Comparison of ENCODE assay signal across 1 cellular context in genomic region chr17:43392397-43392796, GRCh38.
TF ChIP-seq lines count a peak whose summit lies in the region.

No MANE protein-coding gene starts in this region.

TF ChIP-seq in HepG2, 621 proteins besides CTCF, POLR2A, EP300 and RAD21 (continued from another document):
- TF ChIP-seq SETDB1 (CRISPR knock-in tag; IDR thresholded peaks at IDR 0.05; ENCODE audit: borderline replicate concordance), result no peak
